In genomic region chr5:135594416-135594960, GRCh38 we compare ENCODE assay signal across 21 cellular contexts. TPM values are rescaled to one million over a fixed set of nuclear protein-coding genes. Genes with fewer than 3 reads are reported as not detected.
DNase-seq lines count a peak whose midpoint lies in the region; ATAC-seq and TF ChIP-seq lines count a peak whose summit lies in the region.
"Had no signal": no experiment of that assay in that cellular context is flagged by ENCODE, and none has a peak within 500 bp of the region (broad histone marks: within the 10 kb centered on the region; RNA-seq: fewer than 3 reads in every experiment).

No MANE protein-coding gene starts in this region.

- POLR2A ChIA-PET in activated CD8-positive, alpha-beta T cell treated with anti-CD3 and anti-CD28 coated beads for 36 hours (lab: Charles Lee) = no interaction called here

- H3K36me3 Mint-ChIP-seq in activated CD8-positive, alpha-beta memory T cell treated with anti-CD3 and anti-CD28 coated beads, Interleukin-2, amount 10 ng/mL, durations not matched to agents 7 days and 5 days = no peaks in the 10 kb centered on the region
- peaks cover 4% of the 10 kb centered on the region for H3K36me3 Mint-ChIP-seq in type B pancreatic cell
- no peaks in the 10 kb centered on the region for H3K36me3 Mint-ChIP-seq in activated CD8-positive, alpha-beta T cell treated with anti-CD3 and anti-CD28 coated beads for 36 hours (ENCODE audit: low read depth)
- H3K36me3 Mint-ChIP-seq: CD14-positive monocyte; CD4-positive, alpha-beta memory T cell had no signal

- CTCF ChIA-PET in activated CD8-positive, alpha-beta memory T cell treated with anti-CD3 and anti-CD28 coated beads, Interleukin-2, amount 10 ng/mL, durations not matched to agents 7 days and 5 days (lab: Charles Lee) = no interaction called here
- CTCF ChIA-PET in activated CD8-positive, alpha-beta T cell treated with anti-CD3 and anti-CD28 coated beads for 36 hours (lab: Charles Lee) = interaction anchor here (1.0 to 1.8 kb wide), 3 partner anchors 28 to 43 kb away, joined by 3 to 7 read pairs (median 4); no protein-coding TSS in a partner anchor

- no peak overlapping the region for H3K27ac Mint-ChIP-seq in activated CD8-positive, alpha-beta memory T cell treated with anti-CD3 and anti-CD28 coated beads, Interleukin-2, amount 10 ng/mL, durations not matched to agents 7 days and 5 days
- H3K27ac Mint-ChIP-seq in type B pancreatic cell = no peak overlapping the region
- H3K27ac Mint-ChIP-seq in activated CD8-positive, alpha-beta T cell treated with anti-CD3 and anti-CD28 coated beads for 36 hours = no peak overlapping the region
- H3K27ac Mint-ChIP-seq: CD14-positive monocyte; CD4-positive, alpha-beta memory T cell; GM23338; HFFc6 had no signal

- TF ChIP-seq CTCF in coronary artery (IDR thresholded peaks at IDR 0.05) (no peak), type B pancreatic cell (conservative IDR thresholded peaks at IDR 0.05) (no peak)
- TF ChIP-seq CTCF in activated CD8-positive, alpha-beta T cell treated with anti-CD3 and anti-CD28 coated beads for 36 hours (IDR thresholded peaks at IDR 0.05) = no peak

- no peak overlapping the region for H3K27ac ChIP-seq in coronary artery
- H3K27ac ChIP-seq: 22Rv1, A549, BLaER1, HL-60 had no signal

- intact Hi-C loops in activated CD8-positive, alpha-beta T cell treated with anti-CD3 and anti-CD28 coated beads for 36 hours (cut with micrococcal nuclease) = no loop called here

- peak; percentile 18 for DNase-seq in activated CD8-positive, alpha-beta memory T cell treated with anti-CD3 and anti-CD28 coated beads, Interleukin-2, amount 10 ng/mL, durations not matched to agents 7 days and 5 days
- DNase-seq in activated CD8-positive, alpha-beta memory T cell treated with anti-CD3 and anti-CD28 coated beads for 24 hours = no peak
- DNase-seq in coronary artery (ENCODE audit: low spot score) (peak; percentile 21), mesenteric fat pad (ENCODE audit: low spot score) (peak; percentile 26), type B pancreatic cell (ENCODE audit: extremely low spot score, unreplicated experiment) (peak; percentile 37), NOMO-1 (lab: John Stamatoyannopoulos, UW; ENCODE audit: unreplicated experiment in 2 of 2) (no peak), NCI-H2196 treated with DMSO at 0.1 percent for 48 hours (lab: John Stamatoyannopoulos, UW; ENCODE audit: unreplicated experiment) (no peak)
- no peak for DNase-seq in activated CD8-positive, alpha-beta T cell treated with anti-CD3 and anti-CD28 coated beads for 36 hours
- DNase-seq: AML-193; Calu3; CD4-positive, alpha-beta memory T cell; H7; HFFc6 had no signal

- no peak for ATAC-seq in activated CD8-positive, alpha-beta memory T cell treated with anti-CD3 and anti-CD28 coated beads, Interleukin-2, amount 10 ng/mL, durations not matched to agents 7 days and 5 days
- no peak for ATAC-seq in activated CD8-positive, alpha-beta T cell treated with anti-CD3 and anti-CD28 coated beads for 36 hours
- ATAC-seq: A549, GM23338, HCT116 had no signal

- H3K4me3 ChIP-seq in coronary artery = no peak overlapping the region
- H3K4me3 ChIP-seq: A549, BLaER1, GM23338 had no signal

- H3K9me3 Mint-ChIP-seq in activated CD8-positive, alpha-beta memory T cell treated with anti-CD3 and anti-CD28 coated beads, Interleukin-2, amount 10 ng/mL, durations not matched to agents 7 days and 5 days (ENCODE audit: low read depth) = no peaks in the 10 kb centered on the region
- H3K9me3 Mint-ChIP-seq in type B pancreatic cell = peaks cover 8% of the 10 kb centered on the region
- H3K9me3 Mint-ChIP-seq in activated CD8-positive, alpha-beta T cell treated with anti-CD3 and anti-CD28 coated beads for 36 hours = no peaks in the 10 kb centered on the region
- H3K9me3 Mint-ChIP-seq: CD4-positive, alpha-beta memory T cell; GM23338; HFFc6 had no signal

- H3K4me3 Mint-ChIP-seq in activated CD8-positive, alpha-beta memory T cell treated with anti-CD3 and anti-CD28 coated beads, Interleukin-2, amount 10 ng/mL, durations not matched to agents 7 days and 5 days = no peak overlapping the region
- no peak overlapping the region for H3K4me3 Mint-ChIP-seq in type B pancreatic cell
- no peak overlapping the region for H3K4me3 Mint-ChIP-seq in activated CD8-positive, alpha-beta T cell treated with anti-CD3 and anti-CD28 coated beads for 36 hours
- H3K4me3 Mint-ChIP-seq: CD14-positive monocyte; CD4-positive, alpha-beta memory T cell; GM23338; HFFc6 had no signal

- no peaks in the 10 kb centered on the region for H3K4me1 Mint-ChIP-seq in activated CD8-positive, alpha-beta memory T cell treated with anti-CD3 and anti-CD28 coated beads, Interleukin-2, amount 10 ng/mL, durations not matched to agents 7 days and 5 days
- H3K4me1 Mint-ChIP-seq in type B pancreatic cell (ENCODE audit: unreplicated experiment) = peaks cover 12% of the 10 kb centered on the region
- no peaks in the 10 kb centered on the region for H3K4me1 Mint-ChIP-seq in activated CD8-positive, alpha-beta T cell treated with anti-CD3 and anti-CD28 coated beads for 36 hours (ENCODE audit: low read depth)
- H3K4me1 Mint-ChIP-seq: CD14-positive monocyte; CD4-positive, alpha-beta memory T cell had no signal

- H3K27me3 Mint-ChIP-seq in activated CD8-positive, alpha-beta memory T cell treated with anti-CD3 and anti-CD28 coated beads, Interleukin-2, amount 10 ng/mL, durations not matched to agents 7 days and 5 days = peaks cover 5% of the 10 kb centered on the region
- peaks cover 65% of the 10 kb centered on the region for H3K27me3 Mint-ChIP-seq in type B pancreatic cell
- H3K27me3 Mint-ChIP-seq in activated CD8-positive, alpha-beta T cell treated with anti-CD3 and anti-CD28 coated beads for 36 hours = peaks cover 3% of the 10 kb centered on the region

RNA-seq across cellular contexts. Expression of gene CXCL14, which starts 15.7 kb away (rescaled TPM):
- not detected for total RNA-seq in activated CD8-positive, alpha-beta memory T cell treated with anti-CD3 and anti-CD28 coated beads, Interleukin-2, amount 10 ng/mL, durations not matched to agents 7 days and 5 days
- total RNA-seq in mesenteric fat pad = 26.6 TPM
- total RNA-seq in type B pancreatic cell (ENCODE audit: low replicate concordance) = 70.3 and 125 TPM in 2 replicates
- not detected for total RNA-seq in activated CD8-positive, alpha-beta T cell treated with anti-CD3 and anti-CD28 coated beads for 36 hours
- total RNA-seq: Calu3; CD4-positive, alpha-beta memory T cell; GM23338; HT1080 had no signal

RNA-seq across cellular contexts. Expression of gene NEUROG1, which starts 58.7 kb away (rescaled TPM):
- total RNA-seq in activated CD8-positive, alpha-beta memory T cell treated with anti-CD3 and anti-CD28 coated beads, Interleukin-2, amount 10 ng/mL, durations not matched to agents 7 days and 5 days = not detected
- total RNA-seq in mesenteric fat pad (not detected), type B pancreatic cell (ENCODE audit: low replicate concordance) (3.7 TPM in 1 of 2 replicates, not detected in the other)
- not detected for total RNA-seq in activated CD8-positive, alpha-beta T cell treated with anti-CD3 and anti-CD28 coated beads for 36 hours
- total RNA-seq: Calu3; CD4-positive, alpha-beta memory T cell; GM23338; H7; HFFc6; HT1080 had no signal

Comparison
In these comparisons a context has a peak if more than half of its experiments do, and no peak if none do; other contexts are left out.
1. DNase-seq: peak in activated CD8-positive, alpha-beta memory T cell treated with anti-CD3 and anti-CD28 coated beads, Interleukin-2, amount 10 ng/mL, durations not matched to agents 7 days and 5 days (single experiment), coronary artery (single experiment), mesenteric fat pad (single experiment) and type B pancreatic cell (single experiment); none in activated CD8-positive, alpha-beta memory T cell treated with anti-CD3 and anti-CD28 coated beads for 24 hours (single experiment), NOMO-1 (0 of 2), NCI-H2196 treated with DMSO at 0.1 percent for 48 hours (single experiment) and activated CD8-positive, alpha-beta T cell treated with anti-CD3 and anti-CD28 coated beads for 36 hours (single experiment).
2. RNA of gene CXCL14, which starts 15.7 kb away (total RNA-seq): 70.3 to 125 TPM in type B pancreatic cell and 26.6 TPM in mesenteric fat pad (single experiment); not detected in activated CD8-positive, alpha-beta memory T cell treated with anti-CD3 and anti-CD28 coated beads, Interleukin-2, amount 10 ng/mL, durations not matched to agents 7 days and 5 days and not detected in activated CD8-positive, alpha-beta T cell treated with anti-CD3 and anti-CD28 coated beads for 36 hours; every median in the first group is over 10 times any median in the second.